8 cellular contexts compared by ENCODE assay signal in genomic region chr2:178414266-178415247, GRCh38. TPM values are rescaled to one million over a fixed set of nuclear protein-coding genes. Genes with fewer than 3 reads are reported as not detected.
DNase-seq lines count a peak whose midpoint lies in the region; ATAC-seq and TF ChIP-seq lines count a peak whose summit lies in the region.

No MANE protein-coding gene starts in this region.

- 15% methylated on average over 21 of the region's 21 CpGs for WGBS in urinary bladder

- H3K36me3 Mint-ChIP-seq in progenitor cell of endocrine pancreas (ENCODE audit: insufficient read depth), result no peaks in the 10 kb centered on the region

- no peaks in the 10 kb centered on the region for H3K27me3 ChIP-seq in left ventricle myocardium inferior (ENCODE audit: low read depth)

- no peaks in the 10 kb centered on the region for H3K9me3 Mint-ChIP-seq in progenitor cell of endocrine pancreas (ENCODE audit: low read depth)

- H3K4me1 ChIP-seq in left ventricle myocardium inferior, result peaks cover 24% of the 10 kb centered on the region
- no peaks in the 10 kb centered on the region for H3K4me1 ChIP-seq in urinary bladder (ENCODE audit: insufficient read depth)

- H3K27me3 Mint-ChIP-seq in progenitor cell of endocrine pancreas, result no peaks in the 10 kb centered on the region

- peak; percentile 80 for ATAC-seq in HG02642 (IDR thresholded peaks at IDR 0.05; ENCODE audit: poor library complexity, unreplicated experiment)

- H3K36me3 ChIP-seq in left ventricle myocardium inferior, result no peaks in the 10 kb centered on the region
- H3K36me3 ChIP-seq in urinary bladder (ENCODE audit: insufficient read depth), result no peaks in the 10 kb centered on the region

- peaks cover 10% of the 10 kb centered on the region for H3K4me1 Mint-ChIP-seq in progenitor cell of endocrine pancreas (ENCODE audit: low read depth)

- H3K4me3 ChIP-seq in left ventricle myocardium inferior (peak overlapping the region; percentile 78), urinary bladder (ENCODE audit: low read depth, low read length) (peak overlapping the region; percentile 55)

- intact Hi-C loops in left ventricle myocardium inferior (cut with micrococcal nuclease), result no loop called here

- DNase-seq in NCI-H1105 (lab: John Stamatoyannopoulos, UW) (peak; percentile 87), SW 1271 (lab: John Stamatoyannopoulos, UW) (peak; percentile 52 to 69), amniotic stem cell (lab: John Stamatoyannopoulos, UW) (peak; percentile 85), left ventricle myocardium inferior (peak; percentile 87), progenitor cell of endocrine pancreas (ENCODE audit: low spot score, unreplicated experiment) (peak; percentile 77)

- H3K9me3 ChIP-seq in left ventricle myocardium inferior (replicated peaks), result no peaks in the 10 kb centered on the region

- peak; percentile 94 for TF ChIP-seq CTCF in GM12873 (IDR thresholded peaks at IDR 0.05; ENCODE audit: insufficient read depth, low read depth, low read length, missing control alignments)
- TF ChIP-seq CTCF in left ventricle myocardium inferior (IDR thresholded peaks at IDR 0.05; ENCODE audit: borderline replicate concordance), result peak; percentile 95
- TF ChIP-seq CTCF in progenitor cell of endocrine pancreas (IDR thresholded peaks at IDR 0.05; ENCODE audit: unreplicated experiment), result peak; percentile 88

- peak overlapping the region; percentile 93 for H3K4me3 Mint-ChIP-seq in progenitor cell of endocrine pancreas (ENCODE audit: low read depth)

- H3K27ac Mint-ChIP-seq in progenitor cell of endocrine pancreas, result peak overlapping the region; percentile 99

- H3K27ac ChIP-seq in left ventricle myocardium inferior (replicated peaks) (peak overlapping the region; percentile 93), urinary bladder (ENCODE audit: low read depth) (peak overlapping the region; percentile 95)

RNA-seq across cellular contexts. Expression of gene PRKRA, which starts 36.4 kb away (rescaled TPM):
- total RNA-seq in left ventricle myocardium inferior (48.7 TPM), progenitor cell of endocrine pancreas (92.1 and 97.6 TPM in 2 replicates), urinary bladder (63.9 TPM)
- polyA plus RNA-seq in urinary bladder, result 57.8 TPM

RNA-seq across cellular contexts. Expression of gene PJVK, which starts 36.6 kb away (rescaled TPM):
- total RNA-seq in left ventricle myocardium inferior (0.91 TPM), progenitor cell of endocrine pancreas (7.7 and 9.2 TPM in 2 replicates), urinary bladder (10.9 TPM)
- polyA plus RNA-seq in urinary bladder, result 2.8 TPM

Comparison
In these comparisons a context has a peak if more than half of its experiments do, and no peak if none do; other contexts are left out.
1. Peak in every context shown above with its lines: DNase-seq, ATAC-seq, H3K4me3 ChIP-seq and H3K27ac ChIP-seq.